Comparison of ENCODE assay signal across 8 cellular contexts in the genomic region with DNA sequence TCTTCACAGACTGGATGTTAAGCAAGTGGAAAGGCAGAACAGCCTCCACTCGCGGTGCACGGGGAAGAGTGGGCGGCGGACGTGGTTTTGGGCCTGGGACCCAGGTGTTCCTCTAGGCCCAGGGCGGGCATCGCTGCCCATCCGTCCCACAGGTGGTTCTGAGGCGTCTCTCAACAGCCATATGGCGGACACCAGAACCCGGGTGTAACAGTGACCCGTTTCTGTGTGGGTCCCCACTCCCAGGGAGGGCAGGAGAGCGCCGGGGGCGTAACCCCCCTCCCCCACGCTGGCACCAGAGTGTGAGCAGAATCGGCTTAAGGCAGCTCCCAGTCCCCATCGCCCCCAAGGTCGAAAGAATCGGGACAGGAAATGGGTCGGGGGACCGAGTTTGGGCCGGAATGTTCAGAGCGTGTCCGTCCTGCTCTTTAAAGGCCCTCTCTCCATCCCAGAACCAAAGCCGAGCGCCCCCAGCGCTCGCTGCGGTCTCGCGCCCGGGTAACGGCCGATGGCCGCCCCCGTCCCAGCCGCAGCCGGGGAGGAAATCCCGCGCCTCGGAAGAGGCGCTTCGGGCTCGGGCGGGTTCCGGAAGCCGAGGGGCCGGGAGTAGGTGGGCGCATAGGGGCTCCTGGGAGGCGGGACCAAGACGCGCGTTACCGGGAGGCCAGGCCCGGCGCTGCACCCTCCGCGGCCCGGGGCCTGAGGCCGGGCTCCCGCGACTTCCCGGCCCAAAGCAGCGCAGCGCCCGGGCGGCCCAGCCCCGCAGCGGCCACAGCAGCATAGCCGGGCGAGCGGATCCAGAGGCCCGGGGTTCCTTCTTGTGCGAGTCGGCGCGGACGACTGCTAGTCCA. TPM values are rescaled to one million over a fixed set of nuclear protein-coding genes. Genes with fewer than 3 reads are reported as not detected.
DNase-seq lines count a peak whose midpoint lies in the region; ATAC-seq and FAIRE-seq lines count a peak whose summit lies in the region.

Gene TK2 (minus strand): TSS at position 839 of the 848 bp plus-strand sequence. CDS start 61 bp downstream, at position 778.

- in situ Hi-C loops in G401 (cut with HindIII; ENCODE audit: low sequenced_read_pairs): no loop called here

- peak within 1 kb of the TSS; percentile 99 for H3K4me3 Mint-ChIP-seq in T-helper 17 cell

- peak within 1 kb of the TSS; percentile 98 for H3K27ac Mint-ChIP-seq in T-helper 17 cell

- intact Hi-C loops in left cardiac atrium (cut with DNase I): loop anchor here in 1 of 2 donors (2.0 kb wide), 1 partner anchor 33 kb away; no protein-coding TSS in a partner anchor

- no peak for FAIRE-seq in HTR-8/SVneo (lab: Jason Lieb, UNC)

- no peaks in the 10 kb centered on the region for H3K27me3 Mint-ChIP-seq in T-helper 17 cell

- H3K9me3 ChIP-seq in T-helper 17 cell (ENCODE audit: control insufficient read depth, low read length, poor library complexity, severe bottlenecking): no peaks in the 10 kb centered on the region

- DNase-seq in G401 (ENCODE audit: low spot score): peak; percentile 52
- peak; percentile 69 for DNase-seq in HTR-8/SVneo (ENCODE audit: insufficient read length, low spot score)
- peak; percentile 24 to 52 (median 49) for DNase-seq in T-helper 17 cell
- DNase-seq in left cardiac atrium: peak; percentile 77
- DNase-seq in pons (ENCODE audit: low spot score): peak; percentile 31
- DNase-seq in ureter (ENCODE audit: low spot score): peak; percentile 62

- peaks cover 61% of the 10 kb centered on the region for H3K4me1 Mint-ChIP-seq in T-helper 17 cell

- H3K36me3 Mint-ChIP-seq in T-helper 17 cell (ENCODE audit: low read depth): peaks cover 5% of the 10 kb centered on the region

- peak within 1 kb of the TSS; percentile 94 for H3K27ac ChIP-seq in angular gyrus (ENCODE audit: low read depth, low read length)

- ATAC-seq in T-helper 17 cell (peak; percentile 15), left cardiac atrium (peak; percentile 72 to 81), HG02840 (IDR thresholded peaks at IDR 0.05; ENCODE audit: low FRiP score, unreplicated experiment) (no peak)

RNA-seq across cellular contexts. Expression of gene TK2, which starts in this region (rescaled TPM):
- total RNA-seq in G401 (2014; rRNA removed; shearing (Covaris generic)): 10.3 and 15.8 TPM in 2 replicates
- 1 to 10 TPM; 7.1 to 9.4 TPM for total RNA-seq in T-helper 17 cell
- 10 to 100 TPM; 22.3 to 28.2 TPM for total RNA-seq in left cardiac atrium
- total RNA-seq in ureter: 37.9 TPM
